ENCODE assay signal across 1 cellular context in genomic region chr11:47917643-47918369, GRCh38.
A peak's percentile ranks its signal among the peaks of the same experiment; 100 is the strongest.
TF ChIP-seq lines count a peak whose summit lies in the region.

No MANE protein-coding gene starts in this region.

TF ChIP-seq in K562, 482 proteins besides CTCF, POLR2A, EP300 and RAD21 (continued from another document):
- TF ChIP-seq SRSF7 (optimal IDR thresholded peaks at IDR 0.05; ENCODE audit: low read depth, low read length) (no peak), ZEB2 (IDR thresholded peaks at IDR 0.05) (no peak), NFRKB (IDR thresholded peaks at IDR 0.05; ENCODE audit: low read depth) (0 out of 2 replicates have a peak, but pooled peaks have one; percentile 29), MYNN (IDR thresholded peaks at IDR 0.05) (peak; percentile 63; the same call in 1 of the 2 replicates), MYNN (CRISPR knock-in tag; IDR thresholded peaks at IDR 0.05) (no peak), ZNF347 (CRISPR knock-in tag; IDR thresholded peaks at IDR 0.05; ENCODE audit: low read depth) (no peak), NR2C2 (CRISPR knock-in tag; IDR thresholded peaks at IDR 0.05) (no peak), NR2C2 (tag; IDR thresholded peaks at IDR 0.05) (peak; percentile 59), FOXM1 (IDR thresholded peaks at IDR 0.05; ENCODE audit: low read depth) (no peak), FOXM1 (CRISPR knock-in tag; IDR thresholded peaks at IDR 0.05; ENCODE audit: low read depth) (no peak), OTX1 (CRISPR knock-in tag; IDR thresholded peaks at IDR 0.05) (no peak), FOSL1 (tag; conservative IDR thresholded peaks at IDR 0.05) (peak; percentile 81), ZNF3 (CRISPR knock-in tag; IDR thresholded peaks at IDR 0.05) (no peak), E2F1 (CRISPR knock-in tag; IDR thresholded peaks at IDR 0.05) (no peak), RFX1 (IDR thresholded peaks at IDR 0.05) (peak; percentile 93), CHAMP1 (IDR thresholded peaks at IDR 0.05) (no peak), MAZ (CRISPR knock-in tag; conservative IDR thresholded peaks at IDR 0.05 in 1 of 2, IDR thresholded peaks at IDR 0.05 in 1 of 2) (peak in 1 of 2 experiments; percentile 26; a peak in 2 of 4 replicates), ZC3H8 (IDR thresholded peaks at IDR 0.05) (no peak), L3MBTL2 (IDR thresholded peaks at IDR 0.05) (peak; percentile 94), RBBP5 (IDR thresholded peaks at IDR 0.05; ENCODE audit: borderline replicate concordance, insufficient read depth, low read length, poor library complexity, severe bottlenecking) (peak; percentile 57), ZFPM2 (CRISPR knock-in tag; IDR thresholded peaks at IDR 0.05) (no peak), MIER1 (IDR thresholded peaks at IDR 0.05; ENCODE audit: low read depth) (no peak), ZNF274 (IDR thresholded peaks at IDR 0.05; ENCODE audit: borderline replicate concordance, low read depth, low read length) (no peak), ETV1 (tag; conservative IDR thresholded peaks at IDR 0.05; ENCODE audit: low read depth) (0 out of 2 replicates have a peak, but pooled peaks have one; percentile 23), RAD51 (IDR thresholded peaks at IDR 0.05; ENCODE audit: borderline replicate concordance, low read depth) (peak; percentile 97), BHLHE40 (IDR thresholded peaks at IDR 0.05; ENCODE audit: low read length) (no peak), FOXK1 (CRISPR knock-in tag; IDR thresholded peaks at IDR 0.05; ENCODE audit: borderline replicate concordance) (no peak), ARID2 (IDR thresholded peaks at IDR 0.05) (no peak), ZNF589 (CRISPR knock-in tag; IDR thresholded peaks at IDR 0.05; ENCODE audit: low read depth) (peak; percentile 67), BMI1 (IDR thresholded peaks at IDR 0.05; ENCODE audit: low read length) (no peak), TEAD4 (IDR thresholded peaks at IDR 0.05; ENCODE audit: low read length) (no peak; the same call in 1 of the 2 replicates), TEAD4 (CRISPR knock-in tag; IDR thresholded peaks at IDR 0.05; ENCODE audit: borderline replicate concordance) (no peak), NFE2 (IDR thresholded peaks at IDR 0.05; ENCODE audit: low read depth) (0 out of 2 replicates have a peak, but pooled peaks have one; percentile 10), GTF2E2 (tag; IDR thresholded peaks at IDR 0.05) (peak; percentile 51), BCOR (IDR thresholded peaks at IDR 0.05) (peak; percentile 34; the same call in 1 of the 2 replicates), ATF7 (IDR thresholded peaks at IDR 0.05) (peak; percentile 51; the same call in 1 of the 2 replicates), C11orf30 (IDR thresholded peaks at IDR 0.05; ENCODE audit: low read depth) (peak; percentile 28; the same call in 1 of the 2 replicates), ZNF263 (CRISPR knock-in tag; IDR thresholded peaks at IDR 0.05; ENCODE audit: borderline replicate concordance) (no peak), PHF20 (IDR thresholded peaks at IDR 0.05; ENCODE audit: partially characterized antibody) (peak; percentile 18), TAF7 (tag; IDR thresholded peaks at IDR 0.05) (no peak), AFF1 (IDR thresholded peaks at IDR 0.05; ENCODE audit: low read depth in 1 of 2, partially characterized antibody in 2 of 2) (peak; percentile 13 to 74), RCOR1 (IDR thresholded peaks at IDR 0.05; ENCODE audit: borderline replicate concordance in 1 of 2, low read depth in 2 of 2, low read length in 2 of 2) (peak in 1 of 2 experiments; percentile 66; a peak in 2 of 4 replicates), USF1 (CRISPR knock-in tag; IDR thresholded peaks at IDR 0.05) (peak; percentile 98), FOXP1 (CRISPR knock-in tag; IDR thresholded peaks at IDR 0.05) (no peak), SMARCA4 (IDR thresholded peaks at IDR 0.05) (0 out of 2 replicates have a peak, but pooled peaks have one; percentile 9), NBN (IDR thresholded peaks at IDR 0.05; ENCODE audit: low read depth) (no peak), ZNF507 (tag; conservative IDR thresholded peaks at IDR 0.05) (no peak), ZNF444 (CRISPR knock-in tag; IDR thresholded peaks at IDR 0.05) (no peak), NRF1 (conservative IDR thresholded peaks at IDR 0.05 in 1 of 2, IDR thresholded peaks at IDR 0.05 in 1 of 2) (peak; percentile 26 to 41), KAT7 (CRISPR knock-in tag; IDR thresholded peaks at IDR 0.05; ENCODE audit: borderline replicate concordance) (0 out of 2 replicates have a peak, but pooled peaks have one; percentile 29)
- TF ChIP-seq, protein P1, sequence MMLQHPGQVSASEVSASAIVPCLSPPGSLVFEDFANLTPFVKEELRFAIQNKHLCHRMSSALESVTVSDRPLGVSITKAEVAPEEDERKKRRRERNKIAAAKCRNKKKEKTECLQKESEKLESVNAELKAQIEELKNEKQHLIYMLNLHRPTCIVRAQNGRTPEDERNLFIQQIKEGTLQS (IDR thresholded peaks at IDR 0.05): peak; percentile 87
- TF ChIP-seq, protein P1 (CRISPR knock-in tag; conservative IDR thresholded peaks at IDR 0.05): no peak
- TF ChIP-seq, protein P2, sequence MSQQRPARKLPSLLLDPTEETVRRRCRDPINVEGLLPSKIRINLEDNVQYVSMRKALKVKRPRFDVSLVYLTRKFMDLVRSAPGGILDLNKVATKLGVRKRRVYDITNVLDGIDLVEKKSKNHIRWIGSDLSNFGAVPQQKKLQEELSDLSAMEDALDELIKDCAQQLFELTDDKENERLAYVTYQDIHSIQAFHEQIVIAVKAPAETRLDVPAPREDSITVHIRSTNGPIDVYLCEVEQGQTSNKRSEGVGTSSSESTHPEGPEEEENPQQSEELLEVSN (IDR thresholded peaks at IDR 0.05; ENCODE audit: borderline replicate concordance in 1 of 2, extremely low read depth in 1 of 2, insufficient read depth in 1 of 2, insufficient read length in 1 of 2, low read depth in 1 of 2, low read length in 1 of 2, poor library complexity in 1 of 2, severe bottlenecking in 1 of 2): peak in 1 of 2 experiments; percentile 62
